ENCODE assay signal across 9 cellular contexts in the genomic region with DNA sequence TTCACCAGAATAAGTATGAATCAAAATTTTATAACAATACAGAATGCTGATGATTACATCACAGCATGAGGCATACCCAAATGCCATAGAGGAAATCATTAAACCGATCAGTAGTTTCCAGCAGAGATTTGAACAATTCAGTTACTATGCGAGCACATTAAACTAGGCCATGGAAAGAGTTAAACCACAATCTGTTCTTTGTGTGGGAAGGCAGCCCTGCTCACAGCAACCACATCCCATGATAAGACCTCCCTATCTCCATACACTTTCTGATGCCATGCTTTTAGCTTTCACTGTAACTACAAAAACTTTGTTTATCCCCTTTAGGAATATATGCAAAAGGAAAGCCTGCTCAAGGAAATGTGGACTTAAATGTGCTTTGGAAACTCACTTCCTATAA. TPM values are rescaled to one million over a fixed set of nuclear protein-coding genes. Genes with fewer than 3 reads are reported as not detected.
DNase-seq lines count a peak whose midpoint lies in the region; ATAC-seq, FAIRE-seq and TF ChIP-seq lines count a peak whose summit lies in the region.
"Had no signal": no experiment of that assay in that cellular context is flagged by ENCODE, and none has a peak within 500 bp of the region (broad histone marks: within the 10 kb centered on the region; RNA-seq: fewer than 3 reads in every experiment).

No MANE protein-coding gene starts in this region.

- peak; percentile 52 for DNase-seq in DMS 273 treated with DMSO at 0.1 percent for 48 hours (lab: John Stamatoyannopoulos, UW)
- no peak for DNase-seq in Panc1 (ENCODE audit: low read depth, low spot score)
- peak; percentile 74 for DNase-seq in endothelial cell of umbilical vein (ENCODE audit: low read depth, low spot score)
- peak; percentile 72 for DNase-seq in non-pigmented ciliary epithelial cell (ENCODE audit: low read depth)
- no peak for DNase-seq in sciatic nerve (ENCODE audit: low spot score)
- no peak for DNase-seq in GDM1 (lab: John Stamatoyannopoulos, UW)
- no peak for DNase-seq in COR-L47 (lab: John Stamatoyannopoulos, UW)
- DNase-seq in omental fat pad (ENCODE audit: low spot score): no peak
- DNase-seq: left cardiac atrium had no signal

- H3K9me3 ChIP-seq in Panc1 (ENCODE audit: control insufficient read depth, insufficient read depth, low read depth, low read length) (no peaks in the 10 kb centered on the region), endothelial cell of umbilical vein (replicated peaks; ENCODE audit: control insufficient read depth, insufficient read depth, low read length) (no peaks in the 10 kb centered on the region)

- peak overlapping the region; percentile 98 for H3K4me2 ChIP-seq in endothelial cell of umbilical vein (ENCODE audit: insufficient read depth, low read length)

- peak; percentile 72 for FAIRE-seq in endothelial cell of umbilical vein (lab: Jason Lieb, UNC)

- no peaks in the 10 kb centered on the region for H3K9me1 ChIP-seq in endothelial cell of umbilical vein (replicated peaks; ENCODE audit: control insufficient read depth, extremely low read depth, insufficient read depth, low read length)

- H3K4me1 ChIP-seq in Panc1 (ENCODE audit: control insufficient read depth, insufficient read depth, low read length) (no peaks in the 10 kb centered on the region; the same call in none of the 2 replicates), endothelial cell of umbilical vein (ENCODE audit: control insufficient read depth, extremely low read depth, insufficient read depth, low read length) (peaks cover 25% of the 10 kb centered on the region)

- TF ChIP-seq POLR2A in endothelial cell of umbilical vein (IDR thresholded peaks at IDR 0.05; ENCODE audit: low read depth, low read length): no peak

- peak overlapping the region; percentile 34 to 63 for H3K4me3 ChIP-seq in Panc1 (ENCODE audit: low read depth in 2 of 2, low read length in 2 of 2)
- peak overlapping the region in 2 of 3 experiments; percentile 19 to 99 for H3K4me3 ChIP-seq in endothelial cell of umbilical vein (replicated peaks in 1 of 3; ENCODE audit: insufficient read depth in 1 of 3, low read depth in 1 of 3, low read length in 3 of 3)

- H3K79me2 ChIP-seq in endothelial cell of umbilical vein (ENCODE audit: control insufficient read depth, insufficient read depth, low read length): peaks cover 92% of the 10 kb centered on the region

- no TSS peak for BruUV-seq in Panc1 (replicated peaks; lab: Mats Ljungman, UMichigan)
- no TSS peak for BruUV-seq in endothelial cell of umbilical vein (replicated peaks; lab: Mats Ljungman, UMichigan)

- POLR2A ChIA-PET in Panc1 (lab: Charles Lee) (no interaction called here), endothelial cell of umbilical vein (lab: Charles Lee) (interaction anchor here (0.7 kb wide), 1 partner anchor 44 kb away, joined by 5 read pairs; no protein-coding TSS in a partner anchor)

- no peak overlapping the region for H2AFZ ChIP-seq in endothelial cell of umbilical vein (ENCODE audit: low read depth, low read length)

- intact Hi-C loops in Panc1 (cut with micrococcal nuclease; ENCODE audit: unreplicated experiment): no loop called here
- intact Hi-C loops in endothelial cell of umbilical vein (cut with micrococcal nuclease): no loop called here
- intact Hi-C loops in sciatic nerve (cut with DNase I): no loop called here

- TF ChIP-seq CTCF in Panc1 (IDR thresholded peaks at IDR 0.05) (no peak), endothelial cell of umbilical vein (IDR thresholded peaks at IDR 0.05; ENCODE audit: extremely low read depth in 1 of 2, insufficient read depth in 1 of 2, low read depth in 1 of 2, low read length in 2 of 2) (no peak), omental fat pad (IDR thresholded peaks at IDR 0.05) (no peak)

- dilution Hi-C loops in endothelial cell of umbilical vein (cut with MboI; ENCODE audit: extremely low pct_ligation_motif_present, low sequenced_read_pairs): no loop called here

- peak overlapping the region; percentile 98 for H3K9ac ChIP-seq in endothelial cell of umbilical vein (replicated peaks; ENCODE audit: extremely low read depth, insufficient read depth, low read length)

- H3K36me3 ChIP-seq in Panc1 (ENCODE audit: control insufficient read depth, insufficient read depth, low read length) (no peaks in the 10 kb centered on the region), endothelial cell of umbilical vein (ENCODE audit: control insufficient read depth in 2 of 2, extremely low read depth in 1 of 2, insufficient read depth in 2 of 2, low read length in 2 of 2) (peaks cover 12 to 21% of the 10 kb centered on the region in 2 experiments)

- CTCF ChIA-PET in Panc1 (lab: Charles Lee) (no interaction called here), endothelial cell of umbilical vein (lab: Charles Lee) (interaction anchor here (1.5 to 1.6 kb wide), 2 partner anchors 44 to 91 kb away, joined by 3 to 4 read pairs; no protein-coding TSS in a partner anchor)

- in situ Hi-C loops in Panc1 (cut with HindIII; ENCODE audit: low pct_unique_long_range_greater_than_20kb, low sequenced_read_pairs): no loop called here

- peak overlapping the region; percentile 82 for H3K27ac ChIP-seq in Panc1 (ENCODE audit: low read length)
- peak overlapping the region; percentile 15 for H3K27ac ChIP-seq in endothelial cell of umbilical vein (ENCODE audit: insufficient read depth, low read depth, low read length)

- no peak for ATAC-seq in Panc1
- ATAC-seq in sciatic nerve: no peak
- ATAC-seq in omental fat pad (ENCODE audit: low FRiP score): no peak

- H3K27me3 ChIP-seq in Panc1 (ENCODE audit: control insufficient read depth, insufficient read depth, low read length) (no peaks in the 10 kb centered on the region), endothelial cell of umbilical vein (ENCODE audit: control insufficient read depth in 2 of 2, insufficient read depth in 2 of 2, low read length in 2 of 2) (no peaks in the 10 kb centered on the region)

- H4K20me1 ChIP-seq in endothelial cell of umbilical vein (replicated peaks; ENCODE audit: control insufficient read depth, extremely low read depth, insufficient read depth, low read length): peaks cover 17% of the 10 kb centered on the region

TF ChIP-seq in endothelial cell of umbilical vein, 7 proteins besides CTCF, POLR2A, EP300 and RAD21:
- peak; percentile 38 for TF ChIP-seq POLR2AphosphoS5 (IDR thresholded peaks at IDR 0.05; ENCODE audit: insufficient read depth, low read depth, low read length)
- peak; percentile 56 for TF ChIP-seq JUN (IDR thresholded peaks at IDR 0.05; ENCODE audit: borderline replicate concordance, insufficient read depth, insufficient read length, low read depth)
- no peak for TF ChIP-seq MAX (IDR thresholded peaks at IDR 0.05; ENCODE audit: insufficient read depth, insufficient read length)
- TF ChIP-seq MYC (IDR thresholded peaks at IDR 0.05; ENCODE audit: low read depth, low read length): no peak
- TF ChIP-seq GATA2 (IDR thresholded peaks at IDR 0.05; ENCODE audit: insufficient read depth, insufficient read length, low read depth, low read length): peak; percentile 79
- TF ChIP-seq EZH2 (IDR thresholded peaks at IDR 0.05; ENCODE audit: borderline replicate concordance, low read depth, low read length, severe bottlenecking): no peak
- peak; percentile 22 for TF ChIP-seq FOS (IDR thresholded peaks at IDR 0.05; ENCODE audit: borderline replicate concordance, insufficient read depth, low read length)
TF ChIP-seq in endothelial cell of umbilical vein: peak in this region for 4.

RNA-seq across cellular contexts. Expression of gene NFIB, which starts 4.5 kb away (rescaled TPM):
- total RNA-seq in Panc1 (2021; ENCODE audit: unreplicated experiment): 26.7 TPM
- polyA plus RNA-seq in Panc1 (2012; ENCODE audit: insufficient read length): 5.0 TPM
- total RNA-seq in endothelial cell of umbilical vein: 160 and 174 TPM in 2 replicates
- polyA plus RNA-seq in endothelial cell of umbilical vein: 23.4 and 26.4 TPM in 2 replicates
- 37.4 and 43.7 TPM in 2 replicates for polyA plus RNA-seq in endothelial cell of umbilical vein (2011; cell fraction: cytosol; rRNA removed)
- polyA plus RNA-seq in endothelial cell of umbilical vein (2011; cell fraction: nucleus; rRNA removed): 154 and 187 TPM in 2 replicates
- polyA plus RNA-seq in endothelial cell of umbilical vein (2012): 57.7 and 61.6 TPM in 2 replicates
- polyA minus RNA-seq in endothelial cell of umbilical vein: 232 and 242 TPM in 2 replicates
- 21.1 TPM for polyA minus RNA-seq in endothelial cell of umbilical vein (2011; cell fraction: cytosol; rRNA and poly(A)+ RNA removed)
- 402 and 529 TPM in 2 replicates for polyA minus RNA-seq in endothelial cell of umbilical vein (2011; cell fraction: nucleus; rRNA and poly(A)+ RNA removed)
- 137 TPM for total RNA-seq in sciatic nerve
- 100 to 1,000 TPM in 3 of 4 donors, 10 to 100 TPM in 1; 55.1 to 265 (median 106) TPM for total RNA-seq in omental fat pad

Comparison
In these comparisons a context has a peak if more than half of its experiments do, and no peak if none do; other contexts are left out.
1. DNase-seq: peak in DMS 273 treated with DMSO at 0.1 percent for 48 hours (single experiment), endothelial cell of umbilical vein (single experiment) and non-pigmented ciliary epithelial cell (single experiment); none in Panc1 (single experiment), sciatic nerve (single experiment), GDM1 (single experiment), COR-L47 (single experiment) and omental fat pad (single experiment).